In the genomic region with DNA sequence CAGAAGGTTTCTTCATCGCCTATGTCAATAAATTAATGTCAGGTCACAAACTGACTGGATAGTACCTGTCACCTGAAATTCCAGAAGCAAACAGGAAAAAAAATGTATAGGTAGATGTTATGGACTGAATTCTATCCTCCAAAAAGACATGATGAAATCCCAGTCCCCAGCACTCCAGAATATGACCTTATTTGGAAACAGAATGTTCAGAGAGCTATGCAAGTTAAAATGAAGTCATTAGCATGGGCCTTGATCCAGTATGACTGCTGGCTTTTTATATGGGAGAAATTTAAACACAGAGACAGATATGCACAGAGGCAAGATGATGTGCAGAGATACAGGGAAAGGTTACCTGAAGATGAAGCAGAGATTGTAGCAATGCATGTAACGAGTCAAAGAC, we compare ENCODE assay signal across 1 cellular context.
TF ChIP-seq lines count a peak whose summit lies in the region.

No MANE protein-coding gene starts in this region.

TF ChIP-seq in IMR-90, 13 proteins besides CTCF, POLR2A, EP300 and RAD21:
- TF ChIP-seq CEBPB (IDR thresholded peaks at IDR 0.05; ENCODE audit: low read depth, low read length), result no peak
- no peak for TF ChIP-seq SMC3 (IDR thresholded peaks at IDR 0.05; ENCODE audit: low read depth, low read length)
- TF ChIP-seq NFE2L2 (IDR thresholded peaks at IDR 0.05; ENCODE audit: low read depth, low read length), result no peak
- no peak for TF ChIP-seq CHD1 (IDR thresholded peaks at IDR 0.05; ENCODE audit: low read depth, low read length)
- TF ChIP-seq MAFK (IDR thresholded peaks at IDR 0.05; ENCODE audit: low read depth, low read length), result no peak
- no peak for TF ChIP-seq RFX5 (IDR thresholded peaks at IDR 0.05; ENCODE audit: low read depth, low read length)
